ENCODE assay signal across 14 cellular contexts in the genomic region with DNA sequence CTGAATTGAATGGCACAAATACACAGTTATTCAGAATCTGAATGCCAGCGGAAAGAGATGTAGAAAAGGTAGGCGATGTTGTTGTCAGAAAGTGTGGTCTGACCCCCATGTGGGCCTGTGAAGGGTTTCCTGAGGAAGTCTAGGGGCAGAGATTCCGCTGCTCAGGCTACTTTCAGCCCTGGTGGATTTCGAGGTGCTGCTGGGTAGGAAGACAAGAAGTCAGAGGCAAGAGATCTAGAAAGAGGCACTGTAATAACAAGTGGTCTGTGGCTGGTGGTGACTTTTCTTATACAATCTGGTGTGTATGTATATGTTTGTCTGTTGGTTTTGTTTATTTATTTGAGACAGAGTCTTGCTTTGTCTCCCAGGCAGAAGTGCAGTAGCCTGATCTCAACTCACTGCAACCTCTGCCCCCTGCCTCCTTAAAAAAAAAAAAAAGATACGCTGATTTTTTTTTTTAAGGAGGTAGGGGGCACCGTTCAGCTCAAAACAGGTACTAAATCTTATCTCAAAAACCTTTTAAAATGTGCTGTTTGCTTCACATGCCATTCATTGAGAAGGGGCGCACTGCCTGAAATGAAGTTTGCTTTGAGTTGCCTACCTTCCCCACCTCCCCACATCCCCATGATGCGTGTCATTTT. TPM values are rescaled to one million over a fixed set of nuclear protein-coding genes. Genes with fewer than 3 reads are reported as not detected.
DNase-seq lines count a peak whose midpoint lies in the region; TF ChIP-seq lines count a peak whose summit lies in the region.
"Had no signal": no experiment of that assay in that cellular context is flagged by ENCODE, and none has a peak within 500 bp of the region (broad histone marks: within the 10 kb centered on the region; RNA-seq: fewer than 3 reads in every experiment).

No MANE protein-coding gene starts in this region.

- DNase-seq in stimulated activated CD4-positive, alpha-beta T cell treated with anti-CD3 and anti-CD28 coated beads, Interleukin-1b, Interleukin-23, amount 100 ng/mL, for 48 hours, result peak; percentile 26
- no peak for DNase-seq in stimulated activated CD4-positive, alpha-beta T cell treated with anti-CD3 and anti-CD28 coated beads, Interleukin-4, amount 100 ng/mL, for 1 hour
- DNase-seq in activated CD4-positive, alpha-beta memory T cell treated with anti-CD3 and anti-CD28 coated beads, Interleukin-2, amount 10 ng/mL, durations not matched to agents 7 days and 5 days, result peak; percentile 20
- DNase-seq in effector memory CD4-positive, alpha-beta T cell, result peak in 2 of 3 donors; percentile 4 to 11
- no peak for DNase-seq in SW480 (ENCODE audit: low spot score)
- no peak for DNase-seq in dorsolateral prefrontal cortex
- no peak for DNase-seq in sigmoid colon
- DNase-seq in WERI-Rb-1, result no peak
- DNase-seq: activated B cell treated with CpG ODN at 0.5 μM for 24 hours, glutamatergic neuron, MM.1S had no signal

- H3K4me1 ChIP-seq in effector memory CD4-positive, alpha-beta T cell (ENCODE audit: control insufficient read depth, insufficient read depth, low read length, poor library complexity, severe bottlenecking), result peaks cover 9% of the 10 kb centered on the region
- peaks cover 0 to 8% (median 0%) of the 10 kb centered on the region in 4 donors for H3K4me1 ChIP-seq in sigmoid colon
- H3K4me1 ChIP-seq: HAP-1 had no signal

- POLR2A ChIA-PET in activated CD4-positive, alpha-beta memory T cell treated with anti-CD3 and anti-CD28 coated beads, Interleukin-2, amount 10 ng/mL, durations not matched to agents 7 days and 5 days (lab: Charles Lee), result no interaction called here

- TF ChIP-seq EP300 in sigmoid colon (IDR thresholded peaks at IDR 0.05), result no peak

- TF ChIP-seq CTCF in dorsolateral prefrontal cortex (IDR thresholded peaks at IDR 0.05 in 54 of 56, conservative IDR thresholded peaks at IDR 0.05 in 2 of 56; ENCODE audit: low read depth in 1 of 56, partially characterized antibody in 56 of 56) (no peak), sigmoid colon (IDR thresholded peaks at IDR 0.05) (no peak), WERI-Rb-1 (IDR thresholded peaks at IDR 0.05; ENCODE audit: low read depth, low read length) (no peak)

- no peak for TF ChIP-seq POLR2A in sigmoid colon (IDR thresholded peaks at IDR 0.05)

- H3K4me3 ChIP-seq in effector memory CD4-positive, alpha-beta T cell (ENCODE audit: insufficient read depth, low read depth, low read length, poor library complexity, severe bottlenecking), result no peak overlapping the region
- H3K4me3 ChIP-seq in dorsolateral prefrontal cortex, result no peak overlapping the region
- no peak overlapping the region for H3K4me3 ChIP-seq in sigmoid colon
- H3K4me3 ChIP-seq in WERI-Rb-1 (ENCODE audit: low read depth, low read length), result no peak overlapping the region
- H3K4me3 ChIP-seq: HAP-1, skin epidermis had no signal

- H3K9me3 ChIP-seq in effector memory CD4-positive, alpha-beta T cell (ENCODE audit: control insufficient read depth, low read length), result no peaks in the 10 kb centered on the region
- H3K9me3 ChIP-seq in sigmoid colon, result no peaks in the 10 kb centered on the region
- H3K9me3 ChIP-seq in WERI-Rb-1 (ENCODE audit: severe bottlenecking), result no peaks in the 10 kb centered on the region
- H3K9me3 ChIP-seq: HAP-1 had no signal

- peak overlapping the region; percentile 39 for H3K27ac ChIP-seq in effector memory CD4-positive, alpha-beta T cell (ENCODE audit: insufficient read depth, low read length, poor library complexity, severe bottlenecking)
- H3K27ac ChIP-seq in dorsolateral prefrontal cortex (no peak overlapping the region), sigmoid colon (no peak overlapping the region), WERI-Rb-1 (no peak overlapping the region)
- H3K27ac ChIP-seq: skin epidermis had no signal

- peak overlapping the region; percentile 26 for H3K27ac Mint-ChIP-seq in activated CD4-positive, alpha-beta memory T cell treated with anti-CD3 and anti-CD28 coated beads, Interleukin-2, amount 10 ng/mL, durations not matched to agents 7 days and 5 days
- H3K27ac Mint-ChIP-seq: activated B cell treated with CpG ODN at 0.5 μM for 24 hours had no signal

- intact Hi-C loops in dorsolateral prefrontal cortex (cut with DNase I) (loop anchor here in 1 of 2 donors (10.0 kb wide), 1 partner anchor 62 kb away; no protein-coding TSS in a partner anchor), sigmoid colon (cut with DNase I) (no loop called here)

- WGBS in sigmoid colon, 2 donors, result 51 to 68% methylated on average over 8 of the region's 8 CpGs

- CTCF ChIA-PET in activated CD4-positive, alpha-beta memory T cell treated with anti-CD3 and anti-CD28 coated beads, Interleukin-2, amount 10 ng/mL, durations not matched to agents 7 days and 5 days (lab: Charles Lee), result no interaction called here

- H3K36me3 Mint-ChIP-seq in activated CD4-positive, alpha-beta memory T cell treated with anti-CD3 and anti-CD28 coated beads, Interleukin-2, amount 10 ng/mL, durations not matched to agents 7 days and 5 days (ENCODE audit: low read depth), result no peaks in the 10 kb centered on the region

- no peak overlapping the region for H3K4me3 Mint-ChIP-seq in activated CD4-positive, alpha-beta memory T cell treated with anti-CD3 and anti-CD28 coated beads, Interleukin-2, amount 10 ng/mL, durations not matched to agents 7 days and 5 days
- H3K4me3 Mint-ChIP-seq: activated B cell treated with CpG ODN at 0.5 μM for 24 hours had no signal

- H3K27me3 ChIP-seq in effector memory CD4-positive, alpha-beta T cell (replicated peaks; ENCODE audit: control insufficient read depth, insufficient read depth, low read length, poor library complexity, severe bottlenecking), result no peaks in the 10 kb centered on the region
- H3K27me3 ChIP-seq in dorsolateral prefrontal cortex (no peaks in the 10 kb centered on the region), sigmoid colon (no peaks in the 10 kb centered on the region), WERI-Rb-1 (ENCODE audit: insufficient read depth, low read depth, severe bottlenecking) (no peaks in the 10 kb centered on the region)

- H3K9me3 Mint-ChIP-seq in activated CD4-positive, alpha-beta memory T cell treated with anti-CD3 and anti-CD28 coated beads, Interleukin-2, amount 10 ng/mL, durations not matched to agents 7 days and 5 days, result no peaks in the 10 kb centered on the region
- H3K9me3 Mint-ChIP-seq: activated B cell treated with CpG ODN at 0.5 μM for 24 hours had no signal

- H3K36me3 ChIP-seq in effector memory CD4-positive, alpha-beta T cell (ENCODE audit: control insufficient read depth, insufficient read depth, low read length), result no peaks in the 10 kb centered on the region
- H3K36me3 ChIP-seq in sigmoid colon, result no peaks in the 10 kb centered on the region
- no peaks in the 10 kb centered on the region for H3K36me3 ChIP-seq in WERI-Rb-1
- H3K36me3 ChIP-seq: HAP-1 had no signal

- peaks cover 35% of the 10 kb centered on the region for H3K27me3 Mint-ChIP-seq in activated CD4-positive, alpha-beta memory T cell treated with anti-CD3 and anti-CD28 coated beads, Interleukin-2, amount 10 ng/mL, durations not matched to agents 7 days and 5 days
- H3K27me3 Mint-ChIP-seq: activated B cell treated with CpG ODN at 0.5 μM for 24 hours had no signal

- H3K4me1 Mint-ChIP-seq in activated CD4-positive, alpha-beta memory T cell treated with anti-CD3 and anti-CD28 coated beads, Interleukin-2, amount 10 ng/mL, durations not matched to agents 7 days and 5 days, result peaks cover 20% of the 10 kb centered on the region
- H3K4me1 Mint-ChIP-seq: activated B cell treated with CpG ODN at 0.5 μM for 24 hours had no signal

RNA-seq across cellular contexts. Expression of a gene that starts 27.1 kb away (rescaled TPM):
- total RNA-seq in activated CD4-positive, alpha-beta memory T cell treated with anti-CD3 and anti-CD28 coated beads, Interleukin-2, amount 10 ng/mL, durations not matched to agents 7 days and 5 days, result not detected
- total RNA-seq in dorsolateral prefrontal cortex, result 1 to 10 TPM in 2 of 120 experiments, under 1 TPM in 12, not detected in 106; 0.42 to 1.2 (median 0.61) TPM
- total RNA-seq in sigmoid colon, result not detected
- not detected for polyA plus RNA-seq in sigmoid colon
- total RNA-seq: activated B cell treated with CpG ODN at 0.5 μM for 24 hours, RPMI7951 had no signal

RNA-seq across cellular contexts. Expression of a gene that starts 27.1 kb away (rescaled TPM):
- 10 to 100 TPM in 1 of 2 experiments, 1 to 10 TPM in 1; 8.1 to 10.1 TPM for total RNA-seq in activated CD4-positive, alpha-beta memory T cell treated with anti-CD3 and anti-CD28 coated beads, Interleukin-2, amount 10 ng/mL, durations not matched to agents 7 days and 5 days
- total RNA-seq in dorsolateral prefrontal cortex (10 to 100 TPM; 40.7 to 73.4 (median 58.0) TPM), sigmoid colon (10 to 100 TPM; 60.7 to 78.1 (median 65.6) TPM)
- 10 to 100 TPM in 1 of 3 donors, 1 to 10 TPM in 2; 3.6 to 11.1 (median 7.2) TPM for polyA plus RNA-seq in sigmoid colon

Comparison
In these comparisons a context has a peak if more than half of its experiments do, and no peak if none do; other contexts are left out.
1. DNase-seq: peak in stimulated activated CD4-positive, alpha-beta T cell treated with anti-CD3 and anti-CD28 coated beads, Interleukin-1b, Interleukin-23, amount 100 ng/mL, for 48 hours (single experiment), activated CD4-positive, alpha-beta memory T cell treated with anti-CD3 and anti-CD28 coated beads, Interleukin-2, amount 10 ng/mL, durations not matched to agents 7 days and 5 days (single experiment) and effector memory CD4-positive, alpha-beta T cell (2 of 3); none in stimulated activated CD4-positive, alpha-beta T cell treated with anti-CD3 and anti-CD28 coated beads, Interleukin-4, amount 100 ng/mL, for 1 hour (single experiment), SW480 (single experiment), dorsolateral prefrontal cortex (0 of 10), sigmoid colon (single experiment) and WERI-Rb-1 (single experiment).